8 cellular contexts compared by ENCODE assay signal in genomic region chr9:134396258-134396742, GRCh38.
DNase-seq lines count a peak whose midpoint lies in the region; ATAC-seq and TF ChIP-seq lines count a peak whose summit lies in the region.

No MANE protein-coding gene starts in this region.

- H3K9ac ChIP-seq in Karpas-422 (ENCODE audit: low read length) (peak overlapping the region; percentile 37), endodermal cell (ENCODE audit: extremely low read depth, low read length, poor library complexity, severe bottlenecking) (no peak overlapping the region)

- H3K9me3 ChIP-seq in Karpas-422 (ENCODE audit: low read length) (peaks cover 6% of the 10 kb centered on the region; the same call in 1 of the 2 replicates), prostate gland (no peaks in the 10 kb centered on the region), endodermal cell (ENCODE audit: control insufficient read depth, low read length) (peaks cover 11% of the 10 kb centered on the region)

- H3K27ac Mint-ChIP-seq in osteocyte (ENCODE audit: unreplicated experiment) (peak overlapping the region; percentile 64), endodermal cell (no peak overlapping the region)

- H3K4me3 Mint-ChIP-seq in osteocyte (ENCODE audit: unreplicated experiment): no peak overlapping the region
- H3K4me3 Mint-ChIP-seq in endodermal cell: no peak overlapping the region

- H3K4me1 ChIP-seq in Karpas-422 (ENCODE audit: low read length): peaks cover 12% of the 10 kb centered on the region
- peaks cover 8% of the 10 kb centered on the region for H3K4me1 ChIP-seq in prostate gland (replicated peaks)
- H3K4me1 ChIP-seq in endodermal cell (ENCODE audit: control insufficient read depth, insufficient read depth, low read length): no peaks in the 10 kb centered on the region

- intact Hi-C loops in prostate gland (cut with DNase I): no loop called here

- H3K4me3 ChIP-seq in Karpas-422 (ENCODE audit: low read length): no peak overlapping the region; the same call in 1 of the 2 replicates
- H3K4me3 ChIP-seq in prostate gland: no peak overlapping the region
- H3K4me3 ChIP-seq in endodermal cell (ENCODE audit: low read length): no peak overlapping the region

- H3K9me2 ChIP-seq in Karpas-422 (replicated peaks; ENCODE audit: insufficient read depth, low read length): no peaks in the 10 kb centered on the region

- TF ChIP-seq POLR2A in prostate gland (IDR thresholded peaks at IDR 0.05): no peak

- no peaks in the 10 kb centered on the region for H4K20me1 ChIP-seq in Karpas-422 (ENCODE audit: insufficient read depth, low read depth, low read length)

- H2AFZ ChIP-seq in Karpas-422 (ENCODE audit: low read length): no peak overlapping the region

- no peaks in the 10 kb centered on the region for H3K27me3 ChIP-seq in Karpas-422 (ENCODE audit: low read length)
- H3K27me3 ChIP-seq in prostate gland (replicated peaks; ENCODE audit: insufficient read depth): no peaks in the 10 kb centered on the region
- H3K27me3 ChIP-seq in endodermal cell (ENCODE audit: control insufficient read depth, insufficient read depth, low read length, poor library complexity, severe bottlenecking): no peaks in the 10 kb centered on the region

- H3K9me3 Mint-ChIP-seq in osteocyte (ENCODE audit: unreplicated experiment) (no peaks in the 10 kb centered on the region), endodermal cell (peaks cover 8% of the 10 kb centered on the region)

- DNase-seq in GM10266 (ENCODE audit: extremely low spot score) (peak; percentile 68), Karpas-422 (no peak), osteocyte (ENCODE audit: extremely low spot score, unreplicated experiment) (no peak), prostate gland (ENCODE audit: low spot score) (no peak), endodermal cell (no peak), NCI-H187 treated with DMSO at 0.1 percent for 48 hours (lab: John Stamatoyannopoulos, UW) (no peak)
- peak; percentile 75 to 79 for DNase-seq in activated T-cell treated with anti-CD3 and anti-CD28 coated beads, Interleukin-2, amount 50 U/mL, for 48 hours

- H3K27me3 Mint-ChIP-seq in osteocyte (ENCODE audit: unreplicated experiment): no peaks in the 10 kb centered on the region
- H3K27me3 Mint-ChIP-seq in endodermal cell (ENCODE audit: insufficient read depth): no peaks in the 10 kb centered on the region

- no peak for ATAC-seq in GM18858 (IDR thresholded peaks at IDR 0.05; ENCODE audit: unreplicated experiment)

- WGBS in prostate gland: 61% methylated on average over 15 of the region's 18 CpGs
- 84 to 94% methylated on average over 6 to 18 of the region's 18 CpGs for WGBS in endodermal cell (ENCODE audit: insufficient coverage in 1 of 2, insufficient read length in 1 of 2), 2 experiments

- H3K4me1 Mint-ChIP-seq in osteocyte (ENCODE audit: unreplicated experiment) (peaks cover 39% of the 10 kb centered on the region), endodermal cell (no peaks in the 10 kb centered on the region)

- TF ChIP-seq CTCF in GM10266 (IDR thresholded peaks at IDR 0.05; ENCODE audit: control insufficient read depth, insufficient read depth, low read depth, missing control alignments) (no peak), osteocyte (IDR thresholded peaks at IDR 0.05) (no peak), prostate gland (IDR thresholded peaks at IDR 0.05) (no peak), endodermal cell (conservative IDR thresholded peaks at IDR 0.05) (no peak)

- no peak overlapping the region for H3K4me2 ChIP-seq in Karpas-422 (ENCODE audit: low read depth, low read length, poor library complexity, severe bottlenecking)

- H3K36me3 ChIP-seq in Karpas-422 (ENCODE audit: insufficient read depth, low read length): no peaks in the 10 kb centered on the region; the same call in 1 of the 2 replicates
- no peaks in the 10 kb centered on the region for H3K36me3 ChIP-seq in prostate gland
- peaks cover 5% of the 10 kb centered on the region for H3K36me3 ChIP-seq in endodermal cell (ENCODE audit: control insufficient read depth, insufficient read depth, low read length)

- H3K27ac ChIP-seq in Karpas-422 (ENCODE audit: low read length) (no peak overlapping the region), prostate gland (no peak overlapping the region), endodermal cell (ENCODE audit: low read depth, low read length) (no peak overlapping the region)

- H3K36me3 Mint-ChIP-seq in osteocyte (ENCODE audit: unreplicated experiment) (no peaks in the 10 kb centered on the region), endodermal cell (ENCODE audit: low read depth) (peaks cover 11% of the 10 kb centered on the region)

- no peaks in the 10 kb centered on the region for H3K79me2 ChIP-seq in Karpas-422 (ENCODE audit: low read length)

Comparison
In these comparisons a context has a peak if more than half of its experiments do, and no peak if none do; other contexts are left out.
1. DNase-seq: peak in GM10266 (single experiment) and activated T-cell treated with anti-CD3 and anti-CD28 coated beads, Interleukin-2, amount 50 U/mL, for 48 hours (2 of 2); none in Karpas-422 (single experiment), osteocyte (single experiment), prostate gland (single experiment), endodermal cell (single experiment) and NCI-H187 treated with DMSO at 0.1 percent for 48 hours (single experiment).